ENCODE assay signal across 18 cellular contexts in the genomic region with DNA sequence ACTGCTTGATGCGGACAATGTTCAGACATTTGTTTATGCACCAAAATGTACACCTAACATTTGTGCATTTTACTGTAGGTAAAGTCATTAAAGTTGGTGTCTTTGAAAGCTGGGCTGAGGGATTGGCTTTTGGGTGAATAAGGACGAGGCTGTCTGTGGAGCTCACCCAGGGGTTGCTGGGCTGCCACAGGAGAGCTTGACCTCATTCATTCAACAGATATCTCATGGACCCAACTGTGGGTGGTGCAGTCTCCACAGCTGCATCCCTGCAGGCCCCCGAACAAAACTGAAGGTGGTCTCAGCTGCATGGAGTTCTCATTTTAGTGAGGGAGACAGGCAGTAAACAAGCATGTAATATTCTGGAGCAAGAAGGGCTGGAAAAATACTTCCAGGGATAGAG. TPM values are rescaled to one million over a fixed set of nuclear protein-coding genes. Genes with fewer than 3 reads are reported as not detected.
A peak's percentile ranks its signal among the peaks of the same experiment; 100 is the strongest.
DNase-seq lines count a peak whose midpoint lies in the region; ATAC-seq and TF ChIP-seq lines count a peak whose summit lies in the region.
"Had no signal": no experiment of that assay in that cellular context is flagged by ENCODE, and none has a peak within 500 bp of the region (broad histone marks: within the 10 kb centered on the region; RNA-seq: fewer than 3 reads in every experiment).

No MANE protein-coding gene starts in this region.

- H3K36me3 Mint-ChIP-seq in activated CD4-positive, alpha-beta T cell treated with anti-CD3 and anti-CD28 coated beads, Interleukin-2, amount 10 ng/mL, durations not matched to agents 7 days and 5 days (ENCODE audit: low read depth): peaks cover 40% of the 10 kb centered on the region
- peaks cover 19% of the 10 kb centered on the region for H3K36me3 Mint-ChIP-seq in central memory CD8-positive, alpha-beta T cell (ENCODE audit: insufficient read depth)
- H3K36me3 Mint-ChIP-seq in nephron progenitor cell (ENCODE audit: low read depth): peaks cover 26% of the 10 kb centered on the region

- no peak for TF ChIP-seq CTCF in nephron progenitor cell (IDR thresholded peaks at IDR 0.05)

- no peak for DNase-seq in activated CD4-positive, alpha-beta T cell treated with anti-CD3 and anti-CD28 coated beads, Interleukin-2, amount 10 ng/mL, durations not matched to agents 7 days and 5 days
- DNase-seq in activated CD4-positive, alpha-beta T cell treated with anti-CD3 and anti-CD28 coated beads for 1 hour: no peak
- DNase-seq in Karpas-422 (no peak), nephron progenitor cell (no peak), NCI-H345 treated with DMSO at 0.1 percent for 48 hours (lab: John Stamatoyannopoulos, UW; ENCODE audit: unreplicated experiment) (no peak), NCI-H2081 (lab: John Stamatoyannopoulos, UW) (no peak)
- no peak for DNase-seq in central memory CD8-positive, alpha-beta T cell (ENCODE audit: low spot score in 2 of 2)
- DNase-seq: activated T-cell treated with anti-CD3 and anti-CD28 coated beads, Interleukin-2, amount 50 U/mL, for 1 hour; islet precursor cell; KBM-7; NCI-H1092; stimulated activated CD4-positive, alpha-beta T cell treated with anti-CD3 and anti-CD28 coated beads, Interleukin-12 subunit alpha, Interleukin-12 subunit beta, amount 100 ng/mL, for 4 hours; transverse colon had no signal

- no peaks in the 10 kb centered on the region for H3K27me3 Mint-ChIP-seq in activated CD4-positive, alpha-beta T cell treated with anti-CD3 and anti-CD28 coated beads, Interleukin-2, amount 10 ng/mL, durations not matched to agents 7 days and 5 days
- H3K27me3 Mint-ChIP-seq in central memory CD8-positive, alpha-beta T cell: no peaks in the 10 kb centered on the region
- peaks cover 2% of the 10 kb centered on the region for H3K27me3 Mint-ChIP-seq in nephron progenitor cell (ENCODE audit: low read depth, poor library complexity)

- H3K9me3 Mint-ChIP-seq in activated CD4-positive, alpha-beta T cell treated with anti-CD3 and anti-CD28 coated beads, Interleukin-2, amount 10 ng/mL, durations not matched to agents 7 days and 5 days: no peaks in the 10 kb centered on the region
- no peaks in the 10 kb centered on the region for H3K9me3 Mint-ChIP-seq in central memory CD8-positive, alpha-beta T cell
- H3K9me3 Mint-ChIP-seq in nephron progenitor cell: no peaks in the 10 kb centered on the region

- no peaks in the 10 kb centered on the region for H3K27me3 ChIP-seq in Karpas-422 (ENCODE audit: low read length)
- H3K27me3 ChIP-seq: hepatocyte, SJSA1, transverse colon had no signal

- H3K4me3 ChIP-seq in Karpas-422 (ENCODE audit: low read length): no peak overlapping the region
- H3K4me3 ChIP-seq: hepatocyte, lung, SJSA1, transverse colon had no signal

- H3K4me1 ChIP-seq in Karpas-422 (ENCODE audit: low read length): peaks cover 90% of the 10 kb centered on the region
- H3K4me1 ChIP-seq: SJSA1 had no signal

- no peak for ATAC-seq in central memory CD8-positive, alpha-beta T cell (replicated peaks; ENCODE audit: extremely low read depth, poor library complexity, severe bottlenecking)
- no peak for ATAC-seq in HG02571 (IDR thresholded peaks at IDR 0.05; ENCODE audit: unreplicated experiment)
- ATAC-seq: HCT116 had no signal

- CTCF ChIA-PET in activated CD4-positive, alpha-beta T cell treated with anti-CD3 and anti-CD28 coated beads, Interleukin-2, amount 10 ng/mL, durations not matched to agents 7 days and 5 days (lab: Charles Lee): interaction anchor here (0.6 kb wide), 2 partner anchors 8 to 234 kb away, joined by 3 to 5 read pairs; no protein-coding TSS in a partner anchor

- no peaks in the 10 kb centered on the region for H3K9me3 ChIP-seq in Karpas-422 (ENCODE audit: low read length)
- H3K9me3 ChIP-seq: SJSA1, transverse colon had no signal

- H3K27ac Mint-ChIP-seq in activated CD4-positive, alpha-beta T cell treated with anti-CD3 and anti-CD28 coated beads, Interleukin-2, amount 10 ng/mL, durations not matched to agents 7 days and 5 days: peak overlapping the region; percentile 80
- peak overlapping the region; percentile 22 for H3K27ac Mint-ChIP-seq in central memory CD8-positive, alpha-beta T cell (ENCODE audit: low read depth)
- peak overlapping the region; percentile 62 for H3K27ac Mint-ChIP-seq in nephron progenitor cell

- H3K4me1 Mint-ChIP-seq in activated CD4-positive, alpha-beta T cell treated with anti-CD3 and anti-CD28 coated beads, Interleukin-2, amount 10 ng/mL, durations not matched to agents 7 days and 5 days: peaks cover 53% of the 10 kb centered on the region
- H3K4me1 Mint-ChIP-seq in central memory CD8-positive, alpha-beta T cell: peaks cover 50% of the 10 kb centered on the region
- no peaks in the 10 kb centered on the region for H3K4me1 Mint-ChIP-seq in nephron progenitor cell

- H3K4me3 Mint-ChIP-seq in activated CD4-positive, alpha-beta T cell treated with anti-CD3 and anti-CD28 coated beads, Interleukin-2, amount 10 ng/mL, durations not matched to agents 7 days and 5 days: no peak overlapping the region
- peak overlapping the region; percentile 36 for H3K4me3 Mint-ChIP-seq in central memory CD8-positive, alpha-beta T cell
- H3K4me3 Mint-ChIP-seq in nephron progenitor cell: no peak overlapping the region

- H3K9ac ChIP-seq in Karpas-422 (ENCODE audit: low read length): no peak overlapping the region

- peaks cover 3% of the 10 kb centered on the region; the same call in 1 of the 2 replicates for H3K79me2 ChIP-seq in Karpas-422 (ENCODE audit: low read length)

- H4K20me1 ChIP-seq in Karpas-422 (ENCODE audit: insufficient read depth, low read depth, low read length): no peaks in the 10 kb centered on the region

- H2AFZ ChIP-seq in Karpas-422 (ENCODE audit: low read length): no peak overlapping the region
- H2AFZ ChIP-seq: hepatocyte had no signal

- no peak overlapping the region for H3K4me2 ChIP-seq in Karpas-422 (ENCODE audit: low read depth, low read length, poor library complexity, severe bottlenecking)
- H3K4me2 ChIP-seq: hepatocyte had no signal

- H3K36me3 ChIP-seq in Karpas-422 (ENCODE audit: insufficient read depth, low read length): peaks cover 37% of the 10 kb centered on the region

- H3K9me2 ChIP-seq in Karpas-422 (replicated peaks; ENCODE audit: insufficient read depth, low read length): no peaks in the 10 kb centered on the region

- H3K27ac ChIP-seq in Karpas-422 (ENCODE audit: low read length): peak overlapping the region; percentile 98
- H3K27ac ChIP-seq: hepatocyte, SJSA1, transverse colon had no signal

- POLR2A ChIA-PET in activated CD4-positive, alpha-beta T cell treated with anti-CD3 and anti-CD28 coated beads, Interleukin-2, amount 10 ng/mL, durations not matched to agents 7 days and 5 days (lab: Charles Lee): no interaction called here

RNA-seq across cellular contexts. Expression of a gene that starts 32.7 kb away (rescaled TPM):
- total RNA-seq in activated CD4-positive, alpha-beta T cell treated with anti-CD3 and anti-CD28 coated beads, Interleukin-2, amount 10 ng/mL, durations not matched to agents 7 days and 5 days: 10 to 100 TPM; 79.6 to 92.4 TPM
- total RNA-seq in Karpas-422 (2014; rRNA removed; shearing (Covaris generic); ENCODE audit: low replicate concordance): 108 and 251 TPM in 2 replicates

RNA-seq across cellular contexts. Expression of a gene that starts 56.8 kb away (rescaled TPM):
- 100 to 1,000 TPM; 124 to 130 TPM for total RNA-seq in activated CD4-positive, alpha-beta T cell treated with anti-CD3 and anti-CD28 coated beads, Interleukin-2, amount 10 ng/mL, durations not matched to agents 7 days and 5 days
- total RNA-seq in Karpas-422 (2014; rRNA removed; shearing (Covaris generic); ENCODE audit: low replicate concordance): 165 and 188 TPM in 2 replicates

Comparison
In these comparisons a context has a peak if more than half of its experiments do, and no peak if none do; other contexts are left out.
1. H3K27ac Mint-ChIP-seq: peak in every context shown above with its lines; median percentile 80 in activated CD4-positive, alpha-beta T cell treated with anti-CD3 and anti-CD28 coated beads, Interleukin-2, amount 10 ng/mL, durations not matched to agents 7 days and 5 days; 62 in nephron progenitor cell; 22 in central memory CD8-positive, alpha-beta T cell.